In the genomic region with DNA sequence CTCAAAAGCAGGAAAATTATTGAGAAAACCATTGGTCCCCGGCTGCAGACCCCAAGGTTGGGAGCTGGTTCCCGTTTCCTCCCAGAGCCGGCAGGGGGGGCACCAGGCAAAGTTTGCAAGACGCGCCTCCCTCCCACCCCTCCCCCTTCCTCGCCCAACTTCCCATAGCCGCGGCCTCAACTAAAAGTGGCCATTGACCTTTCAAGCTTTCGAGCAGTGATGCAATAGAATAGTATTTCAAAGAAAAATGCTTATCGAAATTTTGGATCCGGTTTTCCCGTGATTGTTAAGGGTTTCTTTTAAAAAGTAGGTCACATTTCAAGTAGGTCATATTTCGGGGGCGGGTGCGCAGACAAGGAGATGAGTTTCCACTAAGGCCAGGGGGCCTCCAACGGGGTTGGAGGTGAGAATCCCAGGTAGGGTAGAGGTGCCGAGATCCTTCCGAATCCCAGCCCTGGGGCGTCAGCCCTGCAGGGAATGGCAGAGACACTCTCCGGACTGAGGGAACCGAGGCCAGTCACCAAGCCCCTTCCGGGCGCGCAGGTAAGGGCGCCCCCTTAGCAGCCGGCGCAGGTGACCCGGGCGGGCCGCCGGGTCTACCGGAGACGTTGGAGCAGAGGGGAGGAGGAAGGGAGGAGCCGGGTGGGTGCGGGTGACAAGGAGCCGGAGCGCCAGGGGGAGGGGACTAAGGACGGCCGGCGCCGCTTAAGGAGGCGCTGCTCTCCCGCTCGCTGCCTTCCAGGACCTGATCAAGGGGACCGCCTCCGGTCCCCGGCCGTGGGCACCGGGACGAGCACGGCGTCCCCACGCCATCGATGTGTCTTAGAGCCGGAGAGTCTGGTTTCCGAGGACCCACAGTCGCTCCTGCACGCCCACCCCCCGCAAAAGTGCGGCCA, we compare ENCODE assay signal across 8 cellular contexts. TPM values are rescaled to one million over a fixed set of nuclear protein-coding genes. Genes with fewer than 3 reads are reported as not detected.
DNase-seq lines count a peak whose midpoint lies in the region; ATAC-seq and TF ChIP-seq lines count a peak whose summit lies in the region.

No MANE protein-coding gene starts in this region.

- H3K27ac Mint-ChIP-seq in CD14-positive monocyte = peak overlapping the region in 3 of 7 donors; percentile 33 to 86 (median 53)
- peak overlapping the region; percentile 59 for H3K27ac Mint-ChIP-seq in activated T-helper 17 cell treated with anti-CD3 and anti-CD28 coated beads, Interleukin-2, amount 50 U/mL, for 72 hours
- peak overlapping the region; percentile 86 to 89 for H3K27ac Mint-ChIP-seq in natural killer cell

- H3K36me3 ChIP-seq in OCI-LY7 (ENCODE audit: insufficient read depth, low read length) = no peaks in the 10 kb centered on the region

- no TSS peak for BruUV-seq in OCI-LY7 (replicated peaks; lab: Mats Ljungman, UMichigan)

- H3K79me2 ChIP-seq in OCI-LY7 (ENCODE audit: insufficient read depth, low read depth, low read length) = no peaks in the 10 kb centered on the region

- H3K4me3 Mint-ChIP-seq in CD14-positive monocyte (peak overlapping the region; percentile 81 to 93), natural killer cell (peak overlapping the region; percentile 95)
- H3K4me3 Mint-ChIP-seq in activated T-helper 17 cell treated with anti-CD3 and anti-CD28 coated beads, Interleukin-2, amount 50 U/mL, for 72 hours = peak overlapping the region; percentile 77

- no peak overlapping the region for H2AFZ ChIP-seq in OCI-LY7 (ENCODE audit: low read length)

- no peak overlapping the region for H3K27ac ChIP-seq in OCI-LY7 (ENCODE audit: low read depth, low read length, poor library complexity, severe bottlenecking)

- no peaks in the 10 kb centered on the region for H4K20me1 ChIP-seq in OCI-LY7 (ENCODE audit: insufficient read depth, low read length)

- DNase-seq in CD14-positive monocyte (ENCODE audit: low spot score) (peak; percentile 70), HPDE6-E6E7 (ENCODE audit: extremely low spot score) (peak; percentile 84), OCI-LY7 (ENCODE audit: low spot score) (peak; percentile 76), fibroblast of mammary gland (ENCODE audit: low read depth) (peak; percentile 87), natural killer cell (peak; percentile 66)
- DNase-seq in stimulated activated naive CD4-positive, alpha-beta T cell (lab: John Stamatoyannopoulos, UW) = peak; percentile 49 to 81 (median 69)

- H3K4me1 Mint-ChIP-seq in CD14-positive monocyte = peaks cover 31% of the 10 kb centered on the region
- H3K4me1 Mint-ChIP-seq in activated T-helper 17 cell treated with anti-CD3 and anti-CD28 coated beads, Interleukin-2, amount 50 U/mL, for 72 hours = peaks cover 22% of the 10 kb centered on the region
- peaks cover 31 to 38% of the 10 kb centered on the region in 2 donors for H3K4me1 Mint-ChIP-seq in natural killer cell

- H3K36me3 Mint-ChIP-seq in CD14-positive monocyte = peaks cover 6 to 15% of the 10 kb centered on the region in 2 donors
- H3K36me3 Mint-ChIP-seq in activated T-helper 17 cell treated with anti-CD3 and anti-CD28 coated beads, Interleukin-2, amount 50 U/mL, for 72 hours (ENCODE audit: low read depth) = peaks cover 42% of the 10 kb centered on the region
- peaks cover 2% of the 10 kb centered on the region for H3K36me3 Mint-ChIP-seq in natural killer cell

- ATAC-seq in GM19324 (IDR thresholded peaks at IDR 0.05; ENCODE audit: low FRiP score, unreplicated experiment) = peak; percentile 47
- peak; percentile 59 for ATAC-seq in activated T-helper 17 cell treated with anti-CD3 and anti-CD28 coated beads, Interleukin-2, amount 50 U/mL, for 72 hours (replicated peaks)
- peak; percentile 40 to 63 (median 46) for ATAC-seq in natural killer cell

- H3K9me2 ChIP-seq in OCI-LY7 (ENCODE audit: insufficient read depth, low read length) = no peaks in the 10 kb centered on the region

- H3K4me3 ChIP-seq in OCI-LY7 (ENCODE audit: low read depth, low read length, poor library complexity, severe bottlenecking) (peak overlapping the region; percentile 63), fibroblast of mammary gland (ENCODE audit: control insufficient read depth, low read depth, low read length) (peak overlapping the region; percentile 77)

- H3K4me1 ChIP-seq in OCI-LY7 (ENCODE audit: insufficient read depth, low read length, poor library complexity, severe bottlenecking) = peaks cover 19% of the 10 kb centered on the region

- H3K27me3 Mint-ChIP-seq in CD14-positive monocyte (ENCODE audit: low read depth in 3 of 3) (peaks cover 56 to 76% (median 64%) of the 10 kb centered on the region in 3 donors), natural killer cell (ENCODE audit: low read depth in 2 of 2) (peaks cover 0 to 4% of the 10 kb centered on the region in 2 donors)
- H3K27me3 Mint-ChIP-seq in activated T-helper 17 cell treated with anti-CD3 and anti-CD28 coated beads, Interleukin-2, amount 50 U/mL, for 72 hours = no peaks in the 10 kb centered on the region

- H3K4me2 ChIP-seq in OCI-LY7 (ENCODE audit: low read length) = peak overlapping the region; percentile 76

- peak; percentile 74 for TF ChIP-seq CTCF in CD14-positive monocyte (IDR thresholded peaks at IDR 0.05)
- peak; percentile 83 for TF ChIP-seq CTCF in OCI-LY7 (conservative IDR thresholded peaks at IDR 0.05; ENCODE audit: low read length)
- peak; percentile 72 for TF ChIP-seq CTCF in fibroblast of mammary gland (conservative IDR thresholded peaks at IDR 0.05; ENCODE audit: control insufficient read depth, insufficient read depth, low read depth, low read length)
- peak; percentile 72 for TF ChIP-seq CTCF in natural killer cell (IDR thresholded peaks at IDR 0.05)

- peaks cover 0 to 15% (median 6%) of the 10 kb centered on the region in 7 donors for H3K9me3 Mint-ChIP-seq in CD14-positive monocyte
- H3K9me3 Mint-ChIP-seq in activated T-helper 17 cell treated with anti-CD3 and anti-CD28 coated beads, Interleukin-2, amount 50 U/mL, for 72 hours = no peaks in the 10 kb centered on the region
- no peaks in the 10 kb centered on the region for H3K9me3 Mint-ChIP-seq in natural killer cell

- intact Hi-C loops in CD14-positive monocyte (cut with micrococcal nuclease) (loop anchor here (2.0 to 10.0 kb wide), 5 partner anchors 107 to 533 kb away; partner anchors contain the start of gene CRADD (in 1 of the 2)), OCI-LY7 (cut with micrococcal nuclease; ENCODE audit: unreplicated experiment) (loop anchor here (1.0 kb wide), 1 partner anchor 531 kb away; no protein-coding TSS in a partner anchor), natural killer cell (cut with micrococcal nuclease) (loop anchor here (1.0 to 5.0 kb wide), 5 partner anchors 172 to 643 kb away; partner anchors contain the start of gene EEA1)

- POLR2A ChIA-PET in OCI-LY7 (lab: Charles Lee) = interaction anchor here (1.2 to 1.6 kb wide), 2 partner anchors 66 to 107 kb away, joined by 3 to 4 read pairs; partner anchors contain the start of gene CRADD

- no peaks in the 10 kb centered on the region for H3K9me3 ChIP-seq in OCI-LY7 (ENCODE audit: low read length)

- CTCF ChIA-PET in OCI-LY7 (lab: Charles Lee; ENCODE audit: unreplicated experiment) = interaction anchor here (1.3 kb wide), 2 partner anchors 531 to 533 kb away, joined by 3 to 9 read pairs; no protein-coding TSS in a partner anchor

RNA-seq across cellular contexts. Expression of gene SOCS2, which starts 2.6 kb away (rescaled TPM):
- polyA plus RNA-seq in CD14-positive monocyte = under 1 TPM; 0.18 to 0.22 TPM
- total RNA-seq in OCI-LY7 (2014; rRNA removed; shearing (Covaris generic)) = not detected in 2 replicates
- total RNA-seq in OCI-LY7 (2022) (not detected in 2 replicates), natural killer cell (100 to 1,000 TPM in 1 of 3 donors, 10 to 100 TPM in 2; 13.9 to 110 (median 26.7) TPM)
- total RNA-seq in activated T-helper 17 cell treated with anti-CD3 and anti-CD28 coated beads, Interleukin-2, amount 50 U/mL, for 72 hours = 10 to 100 TPM; 29.4 to 36.6 TPM

Comparison
In these comparisons a context has a peak if more than half of its experiments do, and no peak if none do; other contexts are left out.
1. RNA of gene SOCS2, which starts 2.6 kb away (total RNA-seq): 29.4 to 36.6 TPM in activated T-helper 17 cell treated with anti-CD3 and anti-CD28 coated beads, Interleukin-2, amount 50 U/mL, for 72 hours and 13.9 to 110 TPM in natural killer cell; not detected in OCI-LY7; every median in the first group is over 10 times any median in the second.
2. Peak in every context shown above with its lines, with median percentiles within 50 percentile points of each other: DNase-seq, H3K4me3 Mint-ChIP-seq, CTCF ChIP-seq and ATAC-seq.